Comparison of ENCODE assay signal across 7 cellular contexts in the genomic region with DNA sequence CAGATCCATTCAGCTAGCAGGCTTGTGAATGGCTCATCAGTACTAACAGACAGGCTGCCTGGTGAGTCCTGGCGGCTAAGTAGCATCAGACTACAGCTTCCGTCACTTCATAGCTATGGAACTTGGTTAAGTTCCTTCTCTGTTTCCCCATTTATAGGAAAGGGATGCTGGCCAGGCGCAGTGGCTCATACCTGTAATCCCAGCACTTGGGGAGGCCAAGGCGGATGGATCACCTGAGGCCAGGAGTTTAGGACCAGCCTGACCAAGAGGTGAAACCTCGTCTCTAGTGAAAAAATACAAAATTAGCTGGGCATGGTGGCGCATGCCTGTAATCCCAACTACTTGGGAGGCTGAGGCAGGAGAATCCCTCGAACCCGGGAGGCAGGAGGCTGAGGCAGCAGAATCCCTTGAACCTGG. TPM values are rescaled to one million over a fixed set of nuclear protein-coding genes. Genes with fewer than 3 reads are reported as not detected.
A peak's percentile ranks its signal among the peaks of the same experiment; 100 is the strongest.
DNase-seq lines count a peak whose midpoint lies in the region; FAIRE-seq and TF ChIP-seq lines count a peak whose summit lies in the region.
"Not testable (repeated sequence)": the region's sequence is repeated elsewhere in the genome, so short reads cannot be mapped to it uniquely, and the experiment has no call there.

No MANE protein-coding gene starts in this region.

- H3K27ac ChIP-seq in H9 (ENCODE audit: insufficient read length, low read depth, low read length); neural progenitor cell: not testable (repeated sequence)
- H3K27ac ChIP-seq in PC-9 (peak overlapping the region; percentile 72), astrocyte (ENCODE audit: low read depth, low read length) (peak overlapping the region; percentile 12), duodenal mucosa (ENCODE audit: low read depth, low read length) (peak overlapping the region; percentile 74), liver (ENCODE audit: low read depth in 1 of 2, low read length in 2 of 2) (peak overlapping the region; percentile 98 to 100), substantia nigra (ENCODE audit: low read depth, low read length, poor library complexity, severe bottlenecking) (peak overlapping the region; percentile 59)

- not testable (repeated sequence) for H3K4me3 Mint-ChIP-seq in H9; astrocyte (ENCODE audit: unreplicated experiment); neural progenitor cell

- WGBS in H9 (ENCODE audit: extremely low coverage, insufficient read length, low lambda C conversion rate) = no CpG with 5 or more reads among the region's 8 CpGs
- WGBS in liver = 76% methylated on average over 8 of the region's 8 CpGs

- H3F3A ChIP-seq in PC-9 (ENCODE audit: insufficient read depth, low read depth) (peaks cover 55% of the 10 kb centered on the region), neural progenitor cell (ENCODE audit: low read depth) (peaks cover 23% of the 10 kb centered on the region)

- POLR2A ChIA-PET in PC-9 (lab: Charles Lee; ENCODE audit: unreplicated experiment) = not testable (repeated sequence)

- not testable (repeated sequence) for H2BK20ac ChIP-seq in H9 (ENCODE audit: low read depth, low read length, poor library complexity, severe bottlenecking)

- not testable (repeated sequence) for H3K36me3 ChIP-seq in PC-9 (ENCODE audit: low read depth); astrocyte (ENCODE audit: insufficient read depth, low read length); duodenal mucosa (ENCODE audit: control insufficient read depth in 1 of 2, insufficient read depth in 2 of 2, low read length in 2 of 2); liver (ENCODE audit: control insufficient read depth in 4 of 4, insufficient read depth in 3 of 4, low read depth in 1 of 4, low read length in 3 of 4); neural progenitor cell

- not testable (repeated sequence) for H3K4me1 ChIP-seq in H9 (ENCODE audit: insufficient read depth, low read length)
- H3K4me1 ChIP-seq in PC-9 (replicated peaks; ENCODE audit: insufficient read depth) (peaks cover 65% of the 10 kb centered on the region), astrocyte (ENCODE audit: insufficient read depth, low read length) (peaks cover 26% of the 10 kb centered on the region), duodenal mucosa (ENCODE audit: control insufficient read depth in 1 of 2, insufficient read depth in 2 of 2, low read length in 2 of 2) (peaks cover 21% of the 10 kb centered on the region in 2 donors), liver (ENCODE audit: control insufficient read depth in 4 of 4, insufficient read depth in 4 of 4, low read length in 3 of 4) (peaks cover 15 to 38% (median 23%) of the 10 kb centered on the region in 4 donors), neural progenitor cell (peaks cover 17% of the 10 kb centered on the region)

- H3K79me2 ChIP-seq in H9 (ENCODE audit: insufficient read depth, low read length); astrocyte (ENCODE audit: insufficient read depth, low read length); neural progenitor cell (ENCODE audit: low read depth): not testable (repeated sequence)
- peaks cover 57% of the 10 kb centered on the region for H3K79me2 ChIP-seq in PC-9 (ENCODE audit: low read depth)

- not testable (repeated sequence) for FAIRE-seq in astrocyte (lab: Jason Lieb, UNC)

- not testable (repeated sequence) for TF ChIP-seq CTCF in H9 (conservative IDR thresholded peaks at IDR 0.05); PC-9 (conservative IDR thresholded peaks at IDR 0.05); astrocyte (IDR thresholded peaks at IDR 0.05; ENCODE audit: insufficient read depth, low read depth, low read length); liver (IDR thresholded peaks at IDR 0.05; ENCODE audit: low read depth, low read length, missing input control); neural progenitor cell (IDR thresholded peaks at IDR 0.05)

- H2BK5ac ChIP-seq in H9 (ENCODE audit: insufficient read length, low read length) = not testable (repeated sequence)

- H3K23ac ChIP-seq in H9 (ENCODE audit: insufficient read length, low read depth, low read length) = not testable (repeated sequence)

- H3K23me2 ChIP-seq in H9 (ENCODE audit: insufficient read length, low read depth, low read length, poor library complexity, severe bottlenecking) = not testable (repeated sequence)

- not testable (repeated sequence) for BruUV-seq in PC-9 (replicated peaks; lab: Mats Ljungman, UMichigan)

- H3K4me2 ChIP-seq in H9 (ENCODE audit: insufficient read depth, insufficient read length, low read length); neural progenitor cell: not testable (repeated sequence)
- peak overlapping the region; percentile 65 for H3K4me2 ChIP-seq in PC-9
- peak overlapping the region; percentile 41 for H3K4me2 ChIP-seq in astrocyte (ENCODE audit: low read length)

- H3K56ac ChIP-seq in H9 (ENCODE audit: insufficient read length, low read depth, low read length) = not testable (repeated sequence)

- H4K91ac ChIP-seq in H9 (ENCODE audit: insufficient read length, low read depth, low read length) = not testable (repeated sequence)

- not testable (repeated sequence) for H2BK12ac ChIP-seq in H9 (ENCODE audit: insufficient read length, low read depth, low read length)

- not testable (repeated sequence) for H4K5ac ChIP-seq in H9 (ENCODE audit: insufficient read length, low read depth, low read length)

- not testable (repeated sequence) for H3K27me3 Mint-ChIP-seq in H9 (ENCODE audit: low read depth); astrocyte (ENCODE audit: low read depth, unreplicated experiment)
- H3K27me3 Mint-ChIP-seq in neural progenitor cell (ENCODE audit: insufficient read depth, low read depth) = peaks cover 11% of the 10 kb centered on the region

- not testable (repeated sequence) for H3K18ac ChIP-seq in H9 (ENCODE audit: insufficient read length, low read depth, low read length)

- not testable (repeated sequence) for H3K9me3 ChIP-seq in H9 (ENCODE audit: control insufficient read depth, low read depth, low read length); PC-9 (ENCODE audit: insufficient read depth, low read depth); astrocyte (ENCODE audit: insufficient read depth, low read depth, low read length); duodenal mucosa (ENCODE audit: control insufficient read depth in 1 of 2, low read length in 2 of 2); liver (ENCODE audit: control insufficient read depth in 4 of 4, low read length in 3 of 4); neural progenitor cell (ENCODE audit: low read depth)

- H2AFZ ChIP-seq in H9 (ENCODE audit: low read length); PC-9; astrocyte (ENCODE audit: low read depth, low read length): not testable (repeated sequence)
- peak overlapping the region; percentile 53 for H2AFZ ChIP-seq in neural progenitor cell (replicated peaks)

- not testable (repeated sequence) for H3K79me1 ChIP-seq in H9 (ENCODE audit: insufficient read depth, low read depth, low read length, poor library complexity, severe bottlenecking)

- H2AK5ac ChIP-seq in H9 (ENCODE audit: insufficient read length, low read length) = not testable (repeated sequence)

- not testable (repeated sequence) for H3K36me3 Mint-ChIP-seq in H9 (ENCODE audit: insufficient read depth in 1 of 3, low read depth in 3 of 3); astrocyte (ENCODE audit: low read depth, unreplicated experiment); neural progenitor cell

- H4K8ac ChIP-seq in H9 (replicated peaks; ENCODE audit: insufficient read length, low read depth, low read length) = not testable (repeated sequence)

- H3K4me1 Mint-ChIP-seq in H9 (peaks cover 43 to 57% of the 10 kb centered on the region in 2 experiments), astrocyte (ENCODE audit: low read depth, unreplicated experiment) (peaks cover 32% of the 10 kb centered on the region), neural progenitor cell (peaks cover 14% of the 10 kb centered on the region)

- H4K20me1 ChIP-seq in H9 (ENCODE audit: control insufficient read depth, insufficient read depth, insufficient read length); astrocyte (ENCODE audit: insufficient read depth, low read length); neural progenitor cell (ENCODE audit: low read depth): not testable (repeated sequence)
- peaks cover 27% of the 10 kb centered on the region for H4K20me1 ChIP-seq in PC-9 (ENCODE audit: insufficient read depth)

- not testable (repeated sequence) for DNase-seq in H9; PC-9; astrocyte (ENCODE audit: low read depth); substantia nigra (lab: John Stamatoyannopoulos, UW)
- DNase-seq in neural progenitor cell (ENCODE audit: low spot score) = peak; percentile 28

- not testable (repeated sequence) for H3K14ac ChIP-seq in H9 (ENCODE audit: insufficient read depth, low read length)

- H3K9me3 Mint-ChIP-seq in H9; astrocyte (ENCODE audit: unreplicated experiment); neural progenitor cell: not testable (repeated sequence)

- CTCF ChIA-PET in PC-9 (lab: Charles Lee) = interaction anchor here (0.6 to 1.6 kb wide), 2 partner anchors 15 to 77 kb away, joined by 4 read pairs; no protein-coding TSS in a partner anchor

- H3T11ph ChIP-seq in H9 (ENCODE audit: low read length) = not testable (repeated sequence)

- not testable (repeated sequence) for H3K27me3 ChIP-seq in H9 (ENCODE audit: insufficient read depth, low read length); PC-9 (ENCODE audit: insufficient read depth, low read depth); astrocyte (ENCODE audit: insufficient read depth, low read length); duodenal mucosa (ENCODE audit: control insufficient read depth in 1 of 2, insufficient read depth in 2 of 2, low read length in 2 of 2); liver (ENCODE audit: control insufficient read depth in 4 of 4, insufficient read depth in 4 of 4, low read length in 3 of 4); neural progenitor cell

- not testable (repeated sequence) for H3K9me2 ChIP-seq in PC-9 (ENCODE audit: insufficient read depth)

- H2BK120ac ChIP-seq in H9 (ENCODE audit: low read depth, low read length, poor library complexity, severe bottlenecking) = not testable (repeated sequence)

- H2BK15ac ChIP-seq in H9 (ENCODE audit: low read depth, low read length) = not testable (repeated sequence)

- H3K9ac ChIP-seq in H9 (ENCODE audit: extremely low read depth, insufficient read length, low read length); astrocyte (ENCODE audit: low read length); neural progenitor cell: not testable (repeated sequence)
- H3K9ac ChIP-seq in duodenal mucosa (ENCODE audit: low read depth in 1 of 2, low read length in 2 of 2) (peak overlapping the region in 1 of 2 donors; percentile 23), liver (ENCODE audit: low read depth in 1 of 2, low read length in 2 of 2) (peak overlapping the region; percentile 56 to 97)

- intact Hi-C loops in PC-9 (cut with micrococcal nuclease; ENCODE audit: unreplicated experiment) = loop anchor here (2.0 kb wide), 1 partner anchor 57 kb away; a partner anchor contains a TSS

- not testable (repeated sequence) for H3K4me3 ChIP-seq in PC-9; astrocyte (ENCODE audit: insufficient read depth, low read depth, low read length); liver (ENCODE audit: low read depth in 1 of 3, low read length in 3 of 3); neural progenitor cell
- peak overlapping the region in 1 of 2 donors; percentile 46 for H3K4me3 ChIP-seq in duodenal mucosa (ENCODE audit: low read depth in 1 of 2, low read length in 2 of 2)

- H3K4ac ChIP-seq in H9 (ENCODE audit: low read depth, low read length) = not testable (repeated sequence)

- H3K27ac Mint-ChIP-seq in H9 = peak overlapping the region; percentile 53 to 99 (median 99)
- not testable (repeated sequence) for H3K27ac Mint-ChIP-seq in astrocyte (ENCODE audit: unreplicated experiment); neural progenitor cell

- TF ChIP-seq RAD21 in liver (IDR thresholded peaks at IDR 0.05) = not testable (repeated sequence)

RNA-seq across cellular contexts. Expression of a gene that starts 49.9 kb away (rescaled TPM):
- 12.0 and 12.5 TPM in 2 replicates for total RNA-seq in H9 (2021)
- 4.7 and 5.8 TPM in 2 replicates for total RNA-seq in PC-9 (2021)
- total RNA-seq in astrocyte = 15.8 and 16.8 TPM in 2 replicates
- total RNA-seq in liver = 10 to 100 TPM; 11.3 to 40.6 TPM
- polyA plus RNA-seq in liver = 1 to 10 TPM; 6.8 to 9.6 TPM
- 12.8 and 14.4 TPM in 2 replicates for total RNA-seq in neural progenitor cell (ENCODE audit: low replicate concordance)

RNA-seq across cellular contexts. Expression of a gene that starts 56.4 kb away (rescaled TPM):
- total RNA-seq in H9 (2021) (202 and 237 TPM in 2 replicates), PC-9 (2021) (117 and 120 TPM in 2 replicates), astrocyte (10.7 and 23.8 TPM in 2 replicates), liver (10 to 100 TPM; 63.3 to 69.3 TPM), neural progenitor cell (ENCODE audit: low replicate concordance) (1.9 and 3.3 TPM in 2 replicates)
- polyA plus RNA-seq in liver = 10 to 100 TPM; 21.8 to 37.2 TPM
